8 cellular contexts compared by ENCODE assay signal in the genomic region with DNA sequence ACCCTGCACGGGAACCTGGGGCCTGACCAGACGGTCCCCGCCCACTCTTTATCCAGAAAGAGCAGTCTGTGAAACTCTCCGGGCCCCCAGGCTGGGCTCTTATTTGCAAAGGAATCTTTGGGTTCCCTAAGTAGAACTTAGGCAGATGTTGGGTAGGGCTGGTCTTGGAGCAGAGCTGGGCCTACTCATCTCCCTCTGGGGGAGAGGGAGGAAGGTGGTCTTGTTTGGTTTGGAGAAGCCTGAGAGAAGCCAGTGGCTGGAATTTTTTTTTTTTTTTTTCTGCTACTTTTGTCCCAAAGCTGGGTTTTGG. TPM values are rescaled to one million over a fixed set of nuclear protein-coding genes. Genes with fewer than 3 reads are reported as not detected.
A peak's percentile ranks its signal among the peaks of the same experiment; 100 is the strongest.
DNase-seq lines count a peak whose midpoint lies in the region; ATAC-seq and TF ChIP-seq lines count a peak whose summit lies in the region.

No MANE protein-coding gene starts in this region.

- H3K9me3 Mint-ChIP-seq in activated T-cell treated with anti-CD3 and anti-CD28 coated beads, Interleukin-2, amount 50 U/mL, for 4 hours: no peaks in the 10 kb centered on the region

- no peaks in the 10 kb centered on the region for H3K36me3 Mint-ChIP-seq in activated T-cell treated with anti-CD3 and anti-CD28 coated beads, Interleukin-2, amount 50 U/mL, for 4 hours (ENCODE audit: insufficient read depth)

- in situ Hi-C loops in transverse colon (cut with MboI; ENCODE audit: low pct_ligation_motif_present in 1 of 4, low pct_unique_long_range_greater_than_20kb in 1 of 4, low sequenced_read_pairs in 3 of 4): no loop called here

- no peak for TF ChIP-seq EP300 in transverse colon (IDR thresholded peaks at IDR 0.05; ENCODE audit: low read depth)

- H3K4me3 ChIP-seq in ascending aorta (peak overlapping the region; percentile 86 to 99), left lung (peak overlapping the region; percentile 82 to 88), transverse colon (peak overlapping the region; percentile 57 to 88 (median 70))

- TF ChIP-seq CTCF in ascending aorta (IDR thresholded peaks at IDR 0.05): no peak
- no peak for TF ChIP-seq CTCF in left lung (IDR thresholded peaks at IDR 0.05)
- no peak for TF ChIP-seq CTCF in transverse colon (IDR thresholded peaks at IDR 0.05)

- no peak for ATAC-seq in activated T-cell treated with anti-CD3 and anti-CD28 coated beads, Interleukin-2, amount 50 U/mL, for 4 hours
- ATAC-seq in left lung (no peak), HG03457 (IDR thresholded peaks at IDR 0.05; ENCODE audit: unreplicated experiment) (no peak)

- DNase-seq in activated T-cell treated with anti-CD3 and anti-CD28 coated beads, Interleukin-2, amount 50 U/mL, for 4 hours: no peak
- DNase-seq in activated T-cell treated with anti-CD3 and anti-CD28 coated beads, Interleukin-2, amount 50 U/mL, for 1 hour: no peak
- DNase-seq in ascending aorta (ENCODE audit: low spot score in 2 of 2) (no peak), left lung (no peak), transverse colon (no peak), HuH-7 (ENCODE audit: low spot score) (no peak)
- DNase-seq in activated CD4-positive, alpha-beta T cell treated with anti-CD3 and anti-CD28 coated beads for 48 hours: no peak

- H3K4me1 Mint-ChIP-seq in activated T-cell treated with anti-CD3 and anti-CD28 coated beads, Interleukin-2, amount 50 U/mL, for 4 hours (ENCODE audit: low read depth): peaks cover 80% of the 10 kb centered on the region

- intact Hi-C loops in ascending aorta (cut with DNase I): loop anchor here (5.0 kb wide), 2 partner anchors 274 to 479 kb away; a partner anchor contains a TSS
- intact Hi-C loops in left lung (cut with DNase I): no loop called here
- intact Hi-C loops in transverse colon (cut with DNase I; ENCODE audit: low total_unique reads): no loop called here

- H3K27ac ChIP-seq in ascending aorta: peak overlapping the region; percentile 95 to 98
- peak overlapping the region; percentile 92 to 96 for H3K27ac ChIP-seq in left lung
- H3K27ac ChIP-seq in transverse colon: peak overlapping the region; percentile 89 to 98 (median 96)

- 0% methylated on average over 4 of the region's 4 CpGs; no CpG with 5 or more reads in 1 of the 2 donors for WGBS in transverse colon (ENCODE audit: low coverage in 1 of 2), 2 donors

- no peak for TF ChIP-seq POLR2A in transverse colon (IDR thresholded peaks at IDR 0.05)

- H3K36me3 ChIP-seq in ascending aorta (no peaks in the 10 kb centered on the region), left lung (no peaks in the 10 kb centered on the region), transverse colon (no peaks in the 10 kb centered on the region)

- H3K27me3 ChIP-seq in ascending aorta (no peaks in the 10 kb centered on the region), left lung (peaks cover 0 to 33% of the 10 kb centered on the region in 2 donors), transverse colon (no peaks in the 10 kb centered on the region)

- H3K9me3 ChIP-seq in ascending aorta (no peaks in the 10 kb centered on the region), left lung (no peaks in the 10 kb centered on the region), transverse colon (no peaks in the 10 kb centered on the region)

- no peaks in the 10 kb centered on the region for H3K27me3 Mint-ChIP-seq in activated T-cell treated with anti-CD3 and anti-CD28 coated beads, Interleukin-2, amount 50 U/mL, for 4 hours (ENCODE audit: low read depth)

- peaks cover 0 to 35% of the 10 kb centered on the region in 2 donors for H3K4me1 ChIP-seq in ascending aorta
- H3K4me1 ChIP-seq in left lung: peaks cover 30 to 62% of the 10 kb centered on the region in 2 donors
- peaks cover 8 to 58% (median 25%) of the 10 kb centered on the region in 4 donors for H3K4me1 ChIP-seq in transverse colon

- H3K4me3 Mint-ChIP-seq in activated T-cell treated with anti-CD3 and anti-CD28 coated beads, Interleukin-2, amount 50 U/mL, for 4 hours: peak overlapping the region; percentile 85

RNA-seq across cellular contexts. Expression of a gene that starts 0.8 kb away (rescaled TPM):
- total RNA-seq in activated T-cell treated with anti-CD3 and anti-CD28 coated beads, Interleukin-2, amount 50 U/mL, for 4 hours: 100 to 1,000 TPM in 1 of 3 donors, 10 to 100 TPM in 2; 89.1 to 104 (median 91.3) TPM
- total RNA-seq in ascending aorta (168 TPM), left lung (100 to 1,000 TPM in 1 of 2 donors, 10 to 100 TPM in 1; 64.9 to 121 TPM), transverse colon (100 to 1,000 TPM in 3 of 4 donors, 10 to 100 TPM in 1; 82.7 to 377 (median 155) TPM)
